ENCODE assay signal across 12 cellular contexts in the genomic region with DNA sequence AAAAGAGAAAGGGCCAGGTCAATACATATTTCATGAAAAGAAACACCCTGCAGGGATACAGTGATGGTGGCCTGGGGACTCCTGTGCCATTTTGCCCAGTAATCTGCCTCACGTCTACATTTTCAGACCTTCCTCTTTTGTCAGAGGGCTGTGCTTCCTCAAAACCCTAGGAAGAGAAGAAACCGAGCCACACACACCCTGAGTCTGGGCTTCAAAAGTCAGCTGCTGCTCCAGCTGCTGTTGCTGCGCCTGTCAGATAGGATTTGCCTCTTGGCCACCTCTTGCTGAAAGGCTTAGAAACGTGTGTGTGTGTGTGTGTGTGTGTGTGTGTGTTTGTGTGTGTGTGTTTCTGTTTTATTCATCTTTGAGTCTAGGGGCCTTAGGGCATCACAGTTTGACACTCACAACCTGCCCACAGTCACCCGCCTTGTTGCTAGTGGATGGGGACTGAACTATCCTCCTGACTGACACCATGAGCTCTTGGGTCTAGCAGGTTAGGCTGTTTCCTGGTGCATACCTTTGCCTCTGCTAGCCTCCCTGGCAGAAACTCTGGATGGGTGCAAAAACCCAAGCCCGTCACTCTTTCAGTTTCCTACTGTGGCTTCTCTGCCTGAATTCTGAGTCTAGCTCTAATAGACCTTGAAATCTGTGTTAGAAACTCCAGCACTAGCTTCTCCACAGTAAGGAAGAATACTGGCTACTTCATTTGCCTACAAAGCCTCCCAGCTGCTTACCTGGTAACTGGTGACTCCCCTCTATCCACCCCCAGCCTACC.
DNase-seq lines count a peak whose midpoint lies in the region; ATAC-seq and TF ChIP-seq lines count a peak whose summit lies in the region.
"Had no signal": no experiment of that assay in that cellular context is flagged by ENCODE, and none has a peak within 500 bp of the region (broad histone marks: within the 10 kb centered on the region; RNA-seq: fewer than 3 reads in every experiment).

No MANE protein-coding gene starts in this region.

- intact Hi-C loops in CD14-positive monocyte (cut with micrococcal nuclease) = no loop called here

- TF ChIP-seq CTCF in CD14-positive monocyte (IDR thresholded peaks at IDR 0.05) = no peak

- H3K27me3 Mint-ChIP-seq in CD14-positive monocyte (ENCODE audit: low read depth in 3 of 3) (no peaks in the 10 kb centered on the region), memory B cell (peaks cover 3% of the 10 kb centered on the region)

- peak overlapping the region; percentile 51 to 84 for H3K4me3 Mint-ChIP-seq in CD14-positive monocyte
- H3K4me3 Mint-ChIP-seq in memory B cell = peak overlapping the region; percentile 22
- H3K4me3 Mint-ChIP-seq: neural crest cell had no signal

- H3K9me3 Mint-ChIP-seq in CD14-positive monocyte = peaks cover 0 to 5% (median 2%) of the 10 kb centered on the region in 7 donors
- peaks cover 2% of the 10 kb centered on the region for H3K9me3 Mint-ChIP-seq in memory B cell
- H3K9me3 Mint-ChIP-seq: neural crest cell had no signal

- H3K36me3 Mint-ChIP-seq in CD14-positive monocyte (peaks cover 2 to 6% of the 10 kb centered on the region in 2 donors), memory B cell (no peaks in the 10 kb centered on the region)

- ATAC-seq in HG03342 (IDR thresholded peaks at IDR 0.05; ENCODE audit: unreplicated experiment) (peak; percentile 38), memory B cell (ENCODE audit: low read depth) (peak; percentile 84), HG03045 (IDR thresholded peaks at IDR 0.05; ENCODE audit: unreplicated experiment) (no peak)

- H3K27ac Mint-ChIP-seq in CD14-positive monocyte (peak overlapping the region; percentile 90 to 97 (median 93)), memory B cell (no peak overlapping the region)

- H3K4me1 Mint-ChIP-seq in CD14-positive monocyte (peaks cover 54% of the 10 kb centered on the region), memory B cell (peaks cover 36% of the 10 kb centered on the region)

- DNase-seq in CD14-positive monocyte (ENCODE audit: low spot score) = peak; percentile 73
- peak; percentile 92 for DNase-seq in SKM-1 treated with dmso at 0.1 percent for 144 hours (lab: John Stamatoyannopoulos, UW; ENCODE audit: unreplicated experiment)
- no peak for DNase-seq in memory B cell (ENCODE audit: low spot score in 2 of 2)
- no peak for DNase-seq in activated CD4-positive, alpha-beta T cell treated with anti-CD3 and anti-CD28 coated beads, Interleukin-2, amount 50 U/mL, for 48 hours
- DNase-seq in iPS-NIHi7 (ENCODE audit: extremely low spot score) = no peak
- no peak for DNase-seq in stimulated activated CD8-positive, alpha-beta memory T cell treated with anti-CD3 and anti-CD28 coated beads, Interleukin-4, amount 100 ng/mL, for 48 hours
- DNase-seq: amniotic stem cell; stimulated activated CD4-positive, alpha-beta T cell treated with anti-CD3 and anti-CD28 coated beads, Interleukin-1b, Interleukin-23, amount 100 ng/mL, for 48 hours; stimulated activated naive CD4-positive, alpha-beta T cell had no signal

Comparison
In these comparisons a context has a peak if more than half of its experiments do, and no peak if none do; other contexts are left out.
1. DNase-seq: peak in CD14-positive monocyte (single experiment) and SKM-1 treated with dmso at 0.1 percent for 144 hours (single experiment); none in memory B cell (0 of 2), activated CD4-positive, alpha-beta T cell treated with anti-CD3 and anti-CD28 coated beads, Interleukin-2, amount 50 U/mL, for 48 hours (0 of 2), iPS-NIHi7 (single experiment) and stimulated activated CD8-positive, alpha-beta memory T cell treated with anti-CD3 and anti-CD28 coated beads, Interleukin-4, amount 100 ng/mL, for 48 hours (single experiment).